In genomic region chr13:78764665-78765064, GRCh38 we compare ENCODE assay signal across 23 cellular contexts.
"Had no signal": no experiment of that assay in that cellular context is flagged by ENCODE, and none has a peak within 500 bp of the region (broad histone marks: within the 10 kb centered on the region; RNA-seq: fewer than 3 reads in every experiment).

No MANE protein-coding gene starts in this region.

- H3K4me1 Mint-ChIP-seq: brain, mesothelial cell of epicardium, natural killer cell had no signal

- H3K9me3 ChIP-seq: left ventricle myocardium inferior, neutrophil, ovary, prostate gland, right atrium auricular region, tibial nerve had no signal

- H3K4me3 ChIP-seq: hepatocyte, left ventricle myocardium inferior, ovary, prostate gland, right atrium auricular region, tibial nerve had no signal

- DNase-seq: activated CD4-positive, alpha-beta T cell treated with anti-CD3 and anti-CD28 coated beads for 1 hour; activated T-cell treated with anti-CD3 and anti-CD28 coated beads, Interleukin-2, amount 50 U/mL, for 1 hour; aorta; caudate nucleus; effector CD4-positive, alpha-beta T cell; foreskin keratinocyte; left ventricle myocardium inferior; natural killer cell; ovary; stimulated activated CD4-positive, alpha-beta T cell treated with anti-CD3 and anti-CD28 coated beads, Interleukin-4, amount 100 ng/mL, for 24 hours; stimulated activated naive CD4-positive, alpha-beta T cell treated with Interleukin-2 at 50 U/mL for 16 hours; substantia nigra; WERI-Rb-1 had no signal

- H3K4me1 ChIP-seq: foreskin keratinocyte, left ventricle myocardium inferior, prostate gland, right atrium auricular region, tibial nerve had no signal

- H3K4me2 ChIP-seq: hepatocyte had no signal

- H3K27ac Mint-ChIP-seq: activated naive CD4-positive, alpha-beta T cell treated with anti-CD3 and anti-CD28 coated beads, Interleukin-2, amount 50 U/mL, for 72 hours; brain; dendritic cell treated with granulocyte-macrophage colony-stimulating factor and Interleukin-4, amounts not matched to agents 40 ng/mL and 50 ng/mL, for 4 days; mesothelial cell of epicardium; natural killer cell; T-helper 2 cell treated with Interferon-gamma antibody and Interleukin-4, amounts not matched to agents 5 μg/mL and 100 μg/mL, for 36 hours had no signal

- H3K79me2 ChIP-seq: hepatocyte had no signal

- H3K36me3 ChIP-seq: left ventricle myocardium inferior, neutrophil, ovary, prostate gland, right atrium auricular region, tibial nerve, WERI-Rb-1 had no signal

- H2AFZ ChIP-seq: hepatocyte had no signal

- ATAC-seq: activated naive CD4-positive, alpha-beta T cell treated with anti-CD3 and anti-CD28 coated beads, Interleukin-2, amount 50 U/mL, for 72 hours; foreskin keratinocyte; natural killer cell had no signal

- H3K27me3 Mint-ChIP-seq: dendritic cell treated with granulocyte-macrophage colony-stimulating factor and Interleukin-4, amounts not matched to agents 40 ng/mL and 50 ng/mL, for 4 days had no signal

- H3K4me3 Mint-ChIP-seq: brain; dendritic cell treated with granulocyte-macrophage colony-stimulating factor and Interleukin-4, amounts not matched to agents 40 ng/mL and 50 ng/mL, for 4 days; mesothelial cell of epicardium; natural killer cell; T-helper 2 cell treated with Interferon-gamma antibody and Interleukin-4, amounts not matched to agents 5 μg/mL and 100 μg/mL, for 36 hours had no signal

- H3K27me3 ChIP-seq: foreskin keratinocyte, hepatocyte, neutrophil, ovary, right atrium auricular region, tibial nerve had no signal

- H3K27ac ChIP-seq: foreskin keratinocyte, hepatocyte, left ventricle myocardium inferior, neutrophil, ovary, prostate gland, right atrium auricular region, tibial nerve, WERI-Rb-1 had no signal

- H3K36me3 Mint-ChIP-seq: activated naive CD4-positive, alpha-beta T cell treated with anti-CD3 and anti-CD28 coated beads, Interleukin-2, amount 50 U/mL, for 72 hours; brain; mesothelial cell of epicardium; natural killer cell had no signal

- H3K9me3 Mint-ChIP-seq: activated naive CD4-positive, alpha-beta T cell treated with anti-CD3 and anti-CD28 coated beads, Interleukin-2, amount 50 U/mL, for 72 hours; brain; dendritic cell treated with granulocyte-macrophage colony-stimulating factor and Interleukin-4, amounts not matched to agents 40 ng/mL and 50 ng/mL, for 4 days; mesothelial cell of epicardium; natural killer cell; T-helper 2 cell treated with Interferon-gamma antibody and Interleukin-4, amounts not matched to agents 5 μg/mL and 100 μg/mL, for 36 hours had no signal
